Comparison of ENCODE assay signal across 1 cellular context in genomic region chr7:103037823-103038739, GRCh38.
TF ChIP-seq lines count a peak whose summit lies in the region.
"Not testable (repeated sequence)": the region's sequence is repeated elsewhere in the genome, so short reads cannot be mapped to it uniquely, and the experiment has no call there.

No MANE protein-coding gene starts in this region.

TF ChIP-seq in HepG2, 621 proteins besides CTCF, POLR2A, EP300 and RAD21 (continued from another document and continues in another):
- TF ChIP-seq ARID5B (CRISPR knock-in tag; IDR thresholded peaks at IDR 0.05), result peak; percentile 72
- TF ChIP-seq SP5 (CRISPR knock-in tag; IDR thresholded peaks at IDR 0.05; ENCODE audit: borderline replicate concordance, low read depth), result peak; percentile 90
- TF ChIP-seq SALL1 (CRISPR knock-in tag; IDR thresholded peaks at IDR 0.05), result peak; percentile 88
- 0 out of 2 replicates have a peak, but pooled peaks have one; percentile 38 for TF ChIP-seq KDM6A (CRISPR knock-in tag; IDR thresholded peaks at IDR 0.05; ENCODE audit: low read depth)
- TF ChIP-seq DPF2 (CRISPR knock-in tag; IDR thresholded peaks at IDR 0.05; ENCODE audit: borderline replicate concordance, low read depth), result peak; percentile 46; the same call in 1 of the 2 replicates
- peak; percentile 63; the same call in 1 of the 2 replicates for TF ChIP-seq MIER3 (CRISPR knock-in tag; IDR thresholded peaks at IDR 0.05; ENCODE audit: borderline replicate concordance)
- 0 out of 2 replicates have a peak, but pooled peaks have one; percentile 25 for TF ChIP-seq ZBTB7A (CRISPR knock-in tag; IDR thresholded peaks at IDR 0.05)
- TF ChIP-seq ZNF670 (CRISPR knock-in tag; IDR thresholded peaks at IDR 0.05; ENCODE audit: borderline replicate concordance), result 0 out of 2 replicates have a peak, but pooled peaks have one; percentile 12
- peak; percentile 42 for TF ChIP-seq ZNF883 (CRISPR knock-in tag; IDR thresholded peaks at IDR 0.05; ENCODE audit: not compliant biosample characterization)
- TF ChIP-seq ZBTB20 (CRISPR knock-in tag; IDR thresholded peaks at IDR 0.05; ENCODE audit: borderline replicate concordance, low read depth), result peak; percentile 48; the same call in 1 of the 2 replicates
- TF ChIP-seq KLF16 (CRISPR knock-in tag; IDR thresholded peaks at IDR 0.05), result 0 out of 4 replicates have a peak, but pooled peaks of 1 of the 2 experiments have one; percentile 32
- TF ChIP-seq ZNF691 (CRISPR knock-in tag; IDR thresholded peaks at IDR 0.05; ENCODE audit: borderline replicate concordance, low read depth), result peak; percentile 37; the same call in 1 of the 2 replicates
- 0 out of 2 replicates have a peak, but pooled peaks have one; percentile 62 for TF ChIP-seq ZNF792 (CRISPR knock-in tag; IDR thresholded peaks at IDR 0.05)
- TF ChIP-seq GABPA (IDR thresholded peaks at IDR 0.05; ENCODE audit: low read depth, low read length); CREM (CRISPR knock-in tag; IDR thresholded peaks at IDR 0.05): not testable (repeated sequence)
- TF ChIP-seq GABPA (CRISPR knock-in tag; IDR thresholded peaks at IDR 0.05; ENCODE audit: low read depth), result 0 out of 2 replicates have a peak, but pooled peaks have one; percentile 24
- TF ChIP-seq ZNF547 (CRISPR knock-in tag; IDR thresholded peaks at IDR 0.05), result peak; percentile 53; the same call in 1 of the 2 replicates
- peak; percentile 34; the same call in 1 of the 2 replicates for TF ChIP-seq MIER2 (CRISPR knock-in tag; IDR thresholded peaks at IDR 0.05)
- peak; percentile 82 for TF ChIP-seq ZFX (CRISPR knock-in tag; IDR thresholded peaks at IDR 0.05; ENCODE audit: low read depth)
- peak; percentile 78; the same call in 1 of the 2 replicates for TF ChIP-seq HOMEZ (CRISPR knock-in tag; IDR thresholded peaks at IDR 0.05; ENCODE audit: low read depth)
- TF ChIP-seq YEATS2 (CRISPR knock-in tag; IDR thresholded peaks at IDR 0.05; ENCODE audit: borderline replicate concordance), result peak; percentile 64; the same call in 1 of the 2 replicates
- peak; percentile 59; the same call in 1 of the 2 replicates for TF ChIP-seq MTA1 (CRISPR knock-in tag; IDR thresholded peaks at IDR 0.05; ENCODE audit: borderline replicate concordance)
- peak; percentile 66; the same call in 1 of the 2 replicates for TF ChIP-seq ZBTB38 (CRISPR knock-in tag; IDR thresholded peaks at IDR 0.05)
- TF ChIP-seq ZNF644 (CRISPR knock-in tag; IDR thresholded peaks at IDR 0.05; ENCODE audit: low read depth), result peak; percentile 4; the same call in 1 of the 2 replicates
- peak; percentile 66; the same call in 1 of the 2 replicates for TF ChIP-seq TARDBP (CRISPR knock-in tag; IDR thresholded peaks at IDR 0.05)
- TF ChIP-seq THAP11 (CRISPR knock-in tag; IDR thresholded peaks at IDR 0.05), result peak; percentile 47; the same call in 1 of the 2 replicates
- 0 out of 2 replicates have a peak, but pooled peaks have one; percentile 22 for TF ChIP-seq BCL6 (CRISPR knock-in tag; IDR thresholded peaks at IDR 0.05)
- peak; percentile 37; the same call in 1 of the 2 replicates for TF ChIP-seq IRF2 (CRISPR knock-in tag; IDR thresholded peaks at IDR 0.05)
- peak; percentile 80; the same call in 1 of the 2 replicates for TF ChIP-seq WIZ (CRISPR knock-in tag; IDR thresholded peaks at IDR 0.05)
- TF ChIP-seq PHF20 (CRISPR knock-in tag; IDR thresholded peaks at IDR 0.05), result 0 out of 2 replicates have a peak, but pooled peaks have one; percentile 1
- peak; percentile 63 for TF ChIP-seq ZMYM3 (CRISPR knock-in tag; IDR thresholded peaks at IDR 0.05)
- TF ChIP-seq, protein P1, sequence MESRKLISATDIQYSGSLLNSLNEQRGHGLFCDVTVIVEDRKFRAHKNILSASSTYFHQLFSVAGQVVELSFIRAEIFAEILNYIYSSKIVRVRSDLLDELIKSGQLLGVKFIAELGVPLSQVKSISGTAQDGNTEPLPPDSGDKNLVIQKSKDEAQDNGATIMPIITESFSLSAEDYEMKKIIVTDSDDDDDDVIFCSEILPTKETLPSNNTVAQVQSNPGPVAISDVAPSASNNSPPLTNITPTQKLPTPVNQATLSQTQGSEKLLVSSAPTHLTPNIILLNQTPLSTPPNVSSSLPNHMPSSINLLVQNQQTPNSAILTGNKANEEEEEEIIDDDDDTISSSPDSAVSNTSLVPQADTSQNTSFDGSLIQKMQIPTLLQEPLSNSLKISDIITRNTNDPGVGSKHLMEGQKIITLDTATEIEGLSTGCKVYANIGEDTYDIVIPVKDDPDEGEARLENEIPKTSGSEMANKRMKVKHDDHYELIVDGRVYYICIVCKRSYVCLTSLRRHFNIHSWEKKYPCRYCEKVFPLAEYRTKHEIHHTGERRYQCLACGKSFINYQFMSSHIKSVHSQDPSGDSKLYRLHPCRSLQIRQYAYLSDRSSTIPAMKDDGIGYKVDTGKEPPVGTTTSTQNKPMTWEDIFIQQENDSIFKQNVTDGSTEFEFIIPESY (CRISPR knock-in tag; IDR thresholded peaks at IDR 0.05), result 0 out of 2 replicates have a peak, but pooled peaks have one; percentile 5
- 0 out of 2 replicates have a peak, but pooled peaks have one; percentile 29 for TF ChIP-seq RXRA (CRISPR knock-in tag; IDR thresholded peaks at IDR 0.05)
- peak; percentile 68; the same call in 1 of the 2 replicates for TF ChIP-seq ZGPAT (CRISPR knock-in tag; IDR thresholded peaks at IDR 0.05)
- TF ChIP-seq KAT7 (CRISPR knock-in tag; IDR thresholded peaks at IDR 0.05; ENCODE audit: borderline replicate concordance), result peak; percentile 58; the same call in 1 of the 2 replicates
- TF ChIP-seq HDAC2 (CRISPR knock-in tag; IDR thresholded peaks at IDR 0.05), result peak; percentile 43; the same call in 1 of the 2 replicates
- peak; percentile 90 for TF ChIP-seq POGZ (CRISPR knock-in tag; IDR thresholded peaks at IDR 0.05)
- TF ChIP-seq ZFP90 (CRISPR knock-in tag; IDR thresholded peaks at IDR 0.05; ENCODE audit: borderline replicate concordance), result peak; percentile 33; the same call in 1 of the 2 replicates
- TF ChIP-seq HIC2 (CRISPR knock-in tag; IDR thresholded peaks at IDR 0.05; ENCODE audit: low read depth), result 0 out of 2 replicates have a peak, but pooled peaks have one; percentile 27
- 0 out of 2 replicates have a peak, but pooled peaks have one; percentile 28 for TF ChIP-seq FOXJ3 (CRISPR knock-in tag; IDR thresholded peaks at IDR 0.05; ENCODE audit: borderline replicate concordance)
- TF ChIP-seq, protein P2, sequence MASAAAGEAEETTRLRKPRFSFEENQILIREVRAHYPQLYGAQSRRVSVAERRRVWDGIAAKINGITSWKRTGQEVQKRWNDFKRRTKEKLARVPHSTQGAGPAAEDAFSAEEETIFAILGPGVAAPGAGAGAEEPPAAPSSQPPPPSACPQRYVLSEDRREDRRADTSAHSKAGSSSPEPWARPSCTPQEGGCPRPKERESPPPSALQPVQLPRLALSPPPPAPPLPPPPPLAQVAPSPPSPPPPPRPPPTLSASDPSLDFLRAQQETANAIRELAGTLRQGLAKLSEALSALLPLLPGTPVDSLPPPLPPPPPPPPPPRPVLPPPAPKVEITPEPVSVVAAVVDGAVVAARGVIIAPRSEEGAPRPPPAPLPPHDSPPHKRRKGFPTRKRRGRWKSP (CRISPR knock-in tag; IDR thresholded peaks at IDR 0.05), result 0 out of 2 replicates have a peak, but pooled peaks have one; percentile 27
- TF ChIP-seq CREM (IDR thresholded peaks at IDR 0.05), result peak; percentile 29; the same call in 1 of the 2 replicates
- TF ChIP-seq PAXIP1 (CRISPR knock-in tag; conservative IDR thresholded peaks at IDR 0.05), result peak; percentile 83
- 0 out of 2 replicates have a peak, but pooled peaks have one; percentile 43 for TF ChIP-seq SP4 (CRISPR knock-in tag; IDR thresholded peaks at IDR 0.05)
- TF ChIP-seq REPIN1 (CRISPR knock-in tag; IDR thresholded peaks at IDR 0.05; ENCODE audit: borderline replicate concordance, low read depth), result peak; percentile 67
- TF ChIP-seq FOXK1 (CRISPR knock-in tag; IDR thresholded peaks at IDR 0.05; ENCODE audit: borderline replicate concordance, low read depth), result peak; percentile 77
- TF ChIP-seq NFYC (CRISPR knock-in tag; IDR thresholded peaks at IDR 0.05), result 0 out of 2 replicates have a peak, but pooled peaks have one; percentile 18
